16 cellular contexts compared by ENCODE assay signal in genomic region chr2:102155131-102155702, GRCh38. TPM values are rescaled to one million over a fixed set of nuclear protein-coding genes. Genes with fewer than 3 reads are reported as not detected.
DNase-seq lines count a peak whose midpoint lies in the region; ATAC-seq and TF ChIP-seq lines count a peak whose summit lies in the region.
"Had no signal": no experiment of that assay in that cellular context is flagged by ENCODE, and none has a peak within 500 bp of the region (broad histone marks: within the 10 kb centered on the region; RNA-seq: fewer than 3 reads in every experiment).

No MANE protein-coding gene starts in this region.

- H3K9ac ChIP-seq in skeletal muscle tissue (ENCODE audit: low read depth in 1 of 3, low read length in 3 of 3) (no peak overlapping the region), mesendoderm (ENCODE audit: low read length) (no peak overlapping the region)

- H3K27me3 ChIP-seq in ACC112 (ENCODE audit: insufficient read depth, low read length) (no peaks in the 10 kb centered on the region), left lung (no peaks in the 10 kb centered on the region), skeletal muscle tissue (ENCODE audit: control insufficient read depth in 3 of 3, insufficient read depth in 3 of 3, low read length in 3 of 3) (no peaks in the 10 kb centered on the region), mesendoderm (ENCODE audit: insufficient read depth, low read length, poor library complexity) (no peaks in the 10 kb centered on the region)
- H3K27me3 ChIP-seq: SJSA1 had no signal

- no peak for DNase-seq in left lung
- no peak for DNase-seq in mucosa of descending colon
- no peak for DNase-seq in mesendoderm
- DNase-seq: activated CD4-positive, alpha-beta T cell treated with anti-CD3 and anti-CD28 coated beads for 48 hours; activated T-cell treated with anti-CD3 and anti-CD28 coated beads, Interleukin-2, amount 50 U/mL, for 1 hour; Calu3; GF-D8; head of caudate nucleus; stimulated activated naive CD8-positive, alpha-beta T cell treated with anti-CD3 and anti-CD28 coated beads, Interleukin-15, Interleukin-2, amounts not matched to agents 100 U/mL and 50 U/mL, for 24 hours had no signal

- no peak overlapping the region for H3K4ac ChIP-seq in mesendoderm (ENCODE audit: low read depth, low read length)

- TF ChIP-seq POLR2A in GM18505 (IDR thresholded peaks at IDR 0.05; ENCODE audit: borderline replicate concordance, extremely low read depth, insufficient read depth, insufficient read length): no peak

- no peak overlapping the region for H4K5ac ChIP-seq in mesendoderm (ENCODE audit: low read length)

- no peak overlapping the region for H2BK5ac ChIP-seq in mesendoderm (ENCODE audit: low read length)

- no peak overlapping the region for H3K4me3 ChIP-seq in ACC112 (ENCODE audit: low read depth, low read length)
- no peak overlapping the region for H3K4me3 ChIP-seq in left lung
- H3K4me3 ChIP-seq in skeletal muscle tissue (ENCODE audit: low read length in 3 of 3): peak overlapping the region in 1 of 3 donors; percentile 45
- H3K4me3 ChIP-seq in mucosa of descending colon: no peak overlapping the region
- H3K4me3 ChIP-seq in mesendoderm (ENCODE audit: low read length): no peak overlapping the region
- H3K4me3 ChIP-seq: SJSA1 had no signal

- peaks cover 75% of the 10 kb centered on the region for H3K79me2 ChIP-seq in ACC112 (ENCODE audit: control insufficient read depth, insufficient read depth, low read length, unreplicated experiment)
- no peaks in the 10 kb centered on the region for H3K79me2 ChIP-seq in mesendoderm (ENCODE audit: control insufficient read depth, insufficient read depth, low read length)

- no peak overlapping the region for H2BK120ac ChIP-seq in mesendoderm (ENCODE audit: low read depth, low read length)

- H3K4me2 ChIP-seq in mesendoderm (ENCODE audit: low read length): no peak overlapping the region

- H3K9me3 ChIP-seq in left lung (no peaks in the 10 kb centered on the region), skeletal muscle tissue (ENCODE audit: control insufficient read depth in 3 of 3, low read length in 3 of 3) (no peaks in the 10 kb centered on the region), mucosa of descending colon (no peaks in the 10 kb centered on the region)
- H3K9me3 ChIP-seq: SJSA1 had no signal

- H3K36me3 ChIP-seq in ACC112 (ENCODE audit: insufficient read depth, low read length) (peaks cover 66% of the 10 kb centered on the region), left lung (peaks cover 0 to 79% of the 10 kb centered on the region in 2 donors), skeletal muscle tissue (ENCODE audit: control insufficient read depth in 3 of 3, insufficient read depth in 3 of 3, low read length in 3 of 3) (peaks cover 23 to 31% (median 30%) of the 10 kb centered on the region in 3 donors), mucosa of descending colon (ENCODE audit: low read depth) (no peaks in the 10 kb centered on the region), mesendoderm (ENCODE audit: control insufficient read depth, insufficient read depth, low read length) (no peaks in the 10 kb centered on the region)

- H3K23ac ChIP-seq in mesendoderm (ENCODE audit: low read length): no peak overlapping the region

- intact Hi-C loops in left lung (cut with DNase I) (no loop called here), mucosa of descending colon (cut with DNase I, micrococcal nuclease) (no loop called here)

- H3K4me1 ChIP-seq in ACC112 (ENCODE audit: control insufficient read depth, insufficient read depth, low read length, unreplicated experiment): peaks cover 43% of the 10 kb centered on the region
- peaks cover 9 to 67% of the 10 kb centered on the region in 2 donors for H3K4me1 ChIP-seq in left lung
- H3K4me1 ChIP-seq in skeletal muscle tissue (ENCODE audit: control insufficient read depth in 3 of 3, insufficient read depth in 3 of 3, low read length in 3 of 3): peaks cover 8 to 22% (median 9%) of the 10 kb centered on the region in 3 donors
- H3K4me1 ChIP-seq in mucosa of descending colon (ENCODE audit: low read depth): no peaks in the 10 kb centered on the region
- H3K4me1 ChIP-seq in mesendoderm (ENCODE audit: control insufficient read depth, low read depth, low read length): no peaks in the 10 kb centered on the region

- H3K27ac ChIP-seq in ACC112 (ENCODE audit: low read depth, low read length) (peak overlapping the region; percentile 84), adipose tissue (ENCODE audit: low read depth, low read length) (peak overlapping the region; percentile 10), left lung (peak overlapping the region; percentile 69 to 75), skeletal muscle tissue (ENCODE audit: low read depth, low read length) (peak overlapping the region; percentile 67), mesendoderm (ENCODE audit: low read depth, low read length) (no peak overlapping the region)
- H3K27ac ChIP-seq: SJSA1 had no signal

- H3K79me1 ChIP-seq in mesendoderm (ENCODE audit: low read length): no peaks in the 10 kb centered on the region

- no peak overlapping the region for H3K56ac ChIP-seq in mesendoderm (ENCODE audit: low read length)

- no peak overlapping the region for H2BK15ac ChIP-seq in mesendoderm (replicated peaks; ENCODE audit: low read depth)

- WGBS in adipose tissue, 3 donors: 51 to 62% (median 61%) methylated on average over 7 of the region's 7 CpGs
- no CpG with 5 or more reads among the region's 7 CpGs for WGBS in mesendoderm (ENCODE audit: extremely low coverage, insufficient coverage, low lambda C conversion rate)

- TF ChIP-seq CTCF in left lung (IDR thresholded peaks at IDR 0.05): no peak
- no peak for TF ChIP-seq CTCF in mucosa of descending colon (IDR thresholded peaks at IDR 0.05)

- H3K18ac ChIP-seq in mesendoderm (ENCODE audit: low read length): no peak overlapping the region

- no peak overlapping the region for H2AFZ ChIP-seq in ACC112 (ENCODE audit: low read length, unreplicated experiment)

- ATAC-seq in left lung (no peak), HG03469 (IDR thresholded peaks at IDR 0.05; ENCODE audit: unreplicated experiment) (no peak), mucosa of descending colon (no peak), GM18505 (IDR thresholded peaks at IDR 0.05; ENCODE audit: unreplicated experiment) (no peak)
- ATAC-seq: stimulated activated naive CD8-positive, alpha-beta T cell treated with anti-CD3 and anti-CD28 coated beads, Interleukin-15, Interleukin-2, amounts not matched to agents 100 U/mL and 50 U/mL, for 24 hours had no signal

- no peak overlapping the region for H4K8ac ChIP-seq in mesendoderm (ENCODE audit: low read depth, low read length)

- no peak overlapping the region for H2AK5ac ChIP-seq in mesendoderm (ENCODE audit: low read length)

RNA-seq across cellular contexts. Expression of gene IL1R1, which starts 12.7 kb away (rescaled TPM):
- 100 to 1,000 TPM in 2 of 3 donors, 10 to 100 TPM in 1; 20.6 to 285 (median 128) TPM for polyA plus RNA-seq in adipose tissue
- 100 to 1,000 TPM; 142 to 224 TPM for total RNA-seq in left lung
- total RNA-seq in skeletal muscle tissue: 6.3 TPM
- 10 to 100 TPM; 17.8 to 40.1 (median 39.1) TPM for total RNA-seq in mucosa of descending colon
- 0.77 TPM for polyA plus RNA-seq in mesendoderm (2013, experiment 1 of 2)
- 0.52 TPM for polyA plus RNA-seq in mesendoderm (2013, experiment 2 of 2)

RNA-seq across cellular contexts. Expression of gene IL1RL2, which starts 31.6 kb away (rescaled TPM):
- under 1 TPM; 0.10 to 0.91 (median 0.67) TPM for polyA plus RNA-seq in adipose tissue
- total RNA-seq in left lung (1 to 10 TPM; 1.5 to 2.5 TPM), skeletal muscle tissue (not detected), mucosa of descending colon (1 to 10 TPM; 1.5 to 1.7 (median 1.5) TPM)
- not detected for polyA plus RNA-seq in mesendoderm (2013, experiment 1 of 2)
- polyA plus RNA-seq in mesendoderm (2013, experiment 2 of 2): not detected
- total RNA-seq: endothelial cell of umbilical vein, SJSA1 had no signal
